In the genomic region with DNA sequence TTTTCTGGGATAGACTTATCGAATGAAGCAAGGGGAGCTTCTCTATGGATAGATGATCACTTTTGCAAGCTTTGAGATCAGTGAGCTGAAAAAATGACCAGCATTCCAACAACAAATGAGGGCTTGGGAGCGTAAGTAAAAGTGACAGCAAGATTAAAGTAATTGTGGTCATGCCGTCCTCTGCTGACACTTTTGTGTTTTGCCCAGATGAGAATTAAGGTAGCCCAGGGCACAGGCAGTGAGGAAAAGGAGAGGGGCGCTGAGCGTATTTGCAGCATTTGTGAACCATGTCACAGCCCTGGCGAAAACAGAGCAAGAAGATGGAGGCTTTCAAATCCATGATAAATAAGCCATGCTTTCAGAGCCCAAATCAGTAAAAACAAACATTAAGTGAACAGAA, we compare ENCODE assay signal across 24 cellular contexts. TPM values are rescaled to one million over a fixed set of nuclear protein-coding genes. Genes with fewer than 3 reads are reported as not detected.
DNase-seq lines count a peak whose midpoint lies in the region; ATAC-seq and TF ChIP-seq lines count a peak whose summit lies in the region.
"Had no signal": no experiment of that assay in that cellular context is flagged by ENCODE, and none has a peak within 500 bp of the region (broad histone marks: within the 10 kb centered on the region; RNA-seq: fewer than 3 reads in every experiment).

No MANE protein-coding gene starts in this region.

- H3K27me3 Mint-ChIP-seq in CD4-positive, CD25-positive, alpha-beta regulatory T cell, result no peaks in the 10 kb centered on the region
- no peaks in the 10 kb centered on the region for H3K27me3 Mint-ChIP-seq in activated naive CD8-positive, alpha-beta T cell treated with anti-CD3 and anti-CD28 coated beads for 36 hours
- no peaks in the 10 kb centered on the region for H3K27me3 Mint-ChIP-seq in natural killer cell (ENCODE audit: low read depth in 2 of 2)

- no peaks in the 10 kb centered on the region for H3K9me3 Mint-ChIP-seq in CD4-positive, CD25-positive, alpha-beta regulatory T cell
- H3K9me3 Mint-ChIP-seq in activated naive CD8-positive, alpha-beta T cell treated with anti-CD3 and anti-CD28 coated beads for 36 hours, result no peaks in the 10 kb centered on the region
- H3K9me3 Mint-ChIP-seq in natural killer cell, result no peaks in the 10 kb centered on the region

- H3K79me2 ChIP-seq in DND-41 (ENCODE audit: insufficient read depth, low read length), result peaks cover 98% of the 10 kb centered on the region

- peaks cover 39 to 80% (median 66%) of the 10 kb centered on the region in 4 donors for H3K4me1 Mint-ChIP-seq in CD4-positive, CD25-positive, alpha-beta regulatory T cell
- H3K4me1 Mint-ChIP-seq in activated naive CD8-positive, alpha-beta T cell treated with anti-CD3 and anti-CD28 coated beads for 36 hours, result peaks cover 81% of the 10 kb centered on the region
- H3K4me1 Mint-ChIP-seq in natural killer cell, result peaks cover 75 to 76% of the 10 kb centered on the region in 2 donors

- peaks cover 10% of the 10 kb centered on the region for H3K36me3 Mint-ChIP-seq in CD4-positive, CD25-positive, alpha-beta regulatory T cell
- H3K36me3 Mint-ChIP-seq in activated naive CD8-positive, alpha-beta T cell treated with anti-CD3 and anti-CD28 coated beads for 36 hours, result peaks cover 8% of the 10 kb centered on the region
- H3K36me3 Mint-ChIP-seq in natural killer cell, result no peaks in the 10 kb centered on the region

- peak overlapping the region; percentile 90 to 99 (median 96) for H3K27ac Mint-ChIP-seq in CD4-positive, CD25-positive, alpha-beta regulatory T cell
- peak overlapping the region; percentile 98 for H3K27ac Mint-ChIP-seq in activated naive CD8-positive, alpha-beta T cell treated with anti-CD3 and anti-CD28 coated beads for 36 hours
- H3K27ac Mint-ChIP-seq in natural killer cell, result peak overlapping the region; percentile 68 to 72

- H4K20me1 ChIP-seq in DND-41 (ENCODE audit: insufficient read depth, low read length), result no peaks in the 10 kb centered on the region
- H4K20me1 ChIP-seq: BLaER1 had no signal

- TF ChIP-seq CTCF in DND-41 (IDR thresholded peaks at IDR 0.05; ENCODE audit: borderline replicate concordance, extremely low read depth, low read length, poor library complexity, severe bottlenecking) (no peak), natural killer cell (IDR thresholded peaks at IDR 0.05) (no peak)

- peaks cover 97% of the 10 kb centered on the region for H3K4me1 ChIP-seq in CD4-positive, CD25-positive, alpha-beta regulatory T cell (ENCODE audit: control insufficient read depth, insufficient read depth, low read length, poor library complexity, severe bottlenecking)
- peaks cover 49% of the 10 kb centered on the region for H3K4me1 ChIP-seq in DND-41 (ENCODE audit: insufficient read depth, low read length)
- H3K4me1 ChIP-seq: sigmoid colon had no signal

- ATAC-seq in CD4-positive, CD25-positive, alpha-beta regulatory T cell (ENCODE audit: low read depth in 2 of 2), result no peak
- ATAC-seq in DND-41 (ENCODE audit: insufficient read depth, low read depth), result no peak
- ATAC-seq in natural killer cell, result no peak
- ATAC-seq: Right ventricle myocardium inferior had no signal

- peak overlapping the region; percentile 47 to 83 (median 72) for H3K4me3 Mint-ChIP-seq in CD4-positive, CD25-positive, alpha-beta regulatory T cell
- peak overlapping the region; percentile 75 for H3K4me3 Mint-ChIP-seq in activated naive CD8-positive, alpha-beta T cell treated with anti-CD3 and anti-CD28 coated beads for 36 hours
- peak overlapping the region; percentile 51 for H3K4me3 Mint-ChIP-seq in natural killer cell

- intact Hi-C loops in natural killer cell (cut with micrococcal nuclease), result no loop called here

- DNase-seq in CD4-positive, CD25-positive, alpha-beta regulatory T cell, result no peak
- DNase-seq in DND-41, result no peak
- DNase-seq in activated naive CD8-positive, alpha-beta T cell treated with anti-CD3 and anti-CD28 coated beads for 36 hours, result no peak
- DNase-seq in natural killer cell, result no peak
- no peak for DNase-seq in superior temporal gyrus (ENCODE audit: extremely low spot score)
- DNase-seq in RPMI8226, result no peak
- DNase-seq in inferior parietal cortex (ENCODE audit: extremely low spot score), result no peak
- DNase-seq in NCI-H2171 (lab: John Stamatoyannopoulos, UW), result no peak
- DNase-seq: activated gamma-delta T cell treated with Interleukin-2 at 50 U/mL for 16 hours; DMS79 treated with DMSO at 0.1 percent for 48 hours; esophagus squamous epithelium; islet precursor cell; MG63; NCI-H1694 treated with DMSO at 0.1 percent for 48 hours; NCI-H446; occipital lobe; sigmoid colon; stimulated activated CD4-positive, alpha-beta T cell treated with anti-CD3 and anti-CD28 coated beads, Interleukin-2, amount 100 ng/mL, for 24 hours had no signal

- H3K27me3 ChIP-seq in CD4-positive, CD25-positive, alpha-beta regulatory T cell (ENCODE audit: control insufficient read depth, insufficient read depth, low read length), result no peaks in the 10 kb centered on the region
- no peaks in the 10 kb centered on the region for H3K27me3 ChIP-seq in DND-41 (ENCODE audit: insufficient read depth, low read length, poor library complexity)
- H3K27me3 ChIP-seq: BLaER1, tibial nerve had no signal

- H3K9me3 ChIP-seq in CD4-positive, CD25-positive, alpha-beta regulatory T cell (ENCODE audit: control insufficient read depth in 2 of 2, low read length in 2 of 2), result no peaks in the 10 kb centered on the region
- H3K9me3 ChIP-seq in DND-41 (ENCODE audit: insufficient read depth, low read length, severe bottlenecking), result no peaks in the 10 kb centered on the region
- H3K9me3 ChIP-seq: BLaER1, esophagus squamous epithelium, MG63, sigmoid colon, tibial nerve had no signal

- no peak overlapping the region for H2AFZ ChIP-seq in DND-41 (ENCODE audit: low read depth, low read length)

- peak overlapping the region; percentile 80 for H3K27ac ChIP-seq in CD4-positive, CD25-positive, alpha-beta regulatory T cell (ENCODE audit: insufficient read depth, low read length, poor library complexity, severe bottlenecking)
- peak overlapping the region; percentile 46 for H3K27ac ChIP-seq in DND-41 (ENCODE audit: low read length)
- H3K27ac ChIP-seq: BLaER1, esophagus squamous epithelium, sigmoid colon had no signal

- H3K4me2 ChIP-seq in DND-41 (ENCODE audit: insufficient read depth, low read length), result no peak overlapping the region
- H3K4me2 ChIP-seq: BLaER1 had no signal

- H3K9ac ChIP-seq in DND-41 (ENCODE audit: low read depth, low read length), result no peak overlapping the region
- H3K9ac ChIP-seq: BLaER1 had no signal

- H3K36me3 ChIP-seq in CD4-positive, CD25-positive, alpha-beta regulatory T cell (ENCODE audit: control insufficient read depth, insufficient read depth, low read length), result no peaks in the 10 kb centered on the region
- peaks cover 36% of the 10 kb centered on the region for H3K36me3 ChIP-seq in DND-41 (ENCODE audit: insufficient read depth, low read length)
- H3K36me3 ChIP-seq: BLaER1, esophagus squamous epithelium, MG63, sigmoid colon, tibial nerve had no signal

- H3K4me3 ChIP-seq in CD4-positive, CD25-positive, alpha-beta regulatory T cell (ENCODE audit: low read depth, low read length), result peak overlapping the region; percentile 67
- H3K4me3 ChIP-seq in DND-41 (ENCODE audit: low read depth in 1 of 2, low read length in 2 of 2), result no peak overlapping the region
- H3K4me3 ChIP-seq: BLaER1, esophagus squamous epithelium, MG63, sigmoid colon, tibial nerve had no signal

RNA-seq across cellular contexts. Expression of a gene that starts 24.6 kb away (rescaled TPM):
- total RNA-seq in CD4-positive, CD25-positive, alpha-beta regulatory T cell, result 13.0 TPM
- polyA plus RNA-seq in CD4-positive, CD25-positive, alpha-beta regulatory T cell, result 1 to 10 TPM in 3 of 4 donors, under 1 TPM in 1; 0.91 to 1.8 (median 1.5) TPM
- 1 to 10 TPM; 1.0 to 1.3 TPM for total RNA-seq in activated naive CD8-positive, alpha-beta T cell treated with anti-CD3 and anti-CD28 coated beads for 36 hours
- 1 to 10 TPM; 2.6 to 8.7 (median 6.7) TPM for total RNA-seq in natural killer cell
- total RNA-seq: bronchial epithelial cell, dermis microvascular lymphatic vessel endothelial cell, esophagus squamous epithelium, mesenteric fat pad, occipital lobe, Right ventricle myocardium inferior, sigmoid colon, tibial nerve had no signal

RNA-seq across cellular contexts. Expression of a gene that starts 34.7 kb away (rescaled TPM):
- total RNA-seq in CD4-positive, CD25-positive, alpha-beta regulatory T cell, result 160 TPM
- polyA plus RNA-seq in CD4-positive, CD25-positive, alpha-beta regulatory T cell, result 10 to 100 TPM; 48.9 to 79.2 (median 52.2) TPM
- 10 to 100 TPM; 65.2 to 65.5 TPM for total RNA-seq in activated naive CD8-positive, alpha-beta T cell treated with anti-CD3 and anti-CD28 coated beads for 36 hours
- 10 to 100 TPM; 65.1 to 97.3 (median 92.2) TPM for total RNA-seq in natural killer cell
- total RNA-seq: bronchial epithelial cell, dermis microvascular lymphatic vessel endothelial cell had no signal

RNA-seq across cellular contexts. Expression of a gene that starts 42.1 kb away (rescaled TPM):
- not detected for total RNA-seq in CD4-positive, CD25-positive, alpha-beta regulatory T cell
- under 1 TPM; 0.13 to 0.32 (median 0.18) TPM for polyA plus RNA-seq in CD4-positive, CD25-positive, alpha-beta regulatory T cell
- under 1 TPM; 0.20 to 0.39 TPM for total RNA-seq in activated naive CD8-positive, alpha-beta T cell treated with anti-CD3 and anti-CD28 coated beads for 36 hours
- total RNA-seq in natural killer cell, result not detected
- total RNA-seq: bronchial epithelial cell, dermis microvascular lymphatic vessel endothelial cell, esophagus squamous epithelium, mesenteric fat pad, Right ventricle myocardium inferior, sigmoid colon had no signal

RNA-seq across cellular contexts. Expression of a gene that starts 59.1 kb away (rescaled TPM):
- 3.2 TPM for total RNA-seq in CD4-positive, CD25-positive, alpha-beta regulatory T cell
- under 1 TPM in 3 of 4 donors, not detected in 1; 0.01 to 0.05 (median 0.03) TPM for polyA plus RNA-seq in CD4-positive, CD25-positive, alpha-beta regulatory T cell
- 1 to 10 TPM; 3.4 to 3.6 TPM for total RNA-seq in activated naive CD8-positive, alpha-beta T cell treated with anti-CD3 and anti-CD28 coated beads for 36 hours
- 1 to 10 TPM in 2 of 3 donors, not detected in 1; 1.0 to 7.5 TPM for total RNA-seq in natural killer cell
- total RNA-seq: dermis microvascular lymphatic vessel endothelial cell had no signal
